12 cellular contexts compared by ENCODE assay signal in genomic region chr1:245380790-245381535, GRCh38.
A peak's percentile ranks its signal among the peaks of the same experiment; 100 is the strongest.
DNase-seq lines count a peak whose midpoint lies in the region; ATAC-seq, FAIRE-seq and TF ChIP-seq lines count a peak whose summit lies in the region.
"Had no signal": no experiment of that assay in that cellular context is flagged by ENCODE, and none has a peak within 500 bp of the region (broad histone marks: within the 10 kb centered on the region; RNA-seq: fewer than 3 reads in every experiment).

No MANE protein-coding gene starts in this region.

- no peak for FAIRE-seq in A549 (lab: Jason Lieb, UNC)

- 69% methylated on average over 11 of the region's 11 CpGs for WGBS in A549 (ENCODE audit: missing lambda C conversion rate)

- H3K4me2 ChIP-seq in A549: no peak overlapping the region

- no peaks in the 10 kb centered on the region for H3K9me3 Mint-ChIP-seq in naive thymus-derived CD4-positive, alpha-beta T cell

- ATAC-seq in A549 (peak in 1 of 2 experiments; percentile 50; a peak in 2 of 6 replicates), SK-N-SH treated with all-trans-retinoic acid at 6 μM for 48 hours (peak; percentile 23), HG02884 (IDR thresholded peaks at IDR 0.05; ENCODE audit: unreplicated experiment) (no peak), HG03460 (IDR thresholded peaks at IDR 0.05; ENCODE audit: unreplicated experiment) (no peak), HG02970 (IDR thresholded peaks at IDR 0.05; ENCODE audit: low FRiP score, unreplicated experiment) (no peak)
- ATAC-seq in naive thymus-derived CD4-positive, alpha-beta T cell: no peak

- no peaks in the 10 kb centered on the region for H3K9me3 ChIP-seq in A549
- no peaks in the 10 kb centered on the region for H3K9me3 ChIP-seq in naive thymus-derived CD4-positive, alpha-beta T cell (ENCODE audit: control insufficient read depth in 2 of 3, low read length in 3 of 3)
- H3K9me3 ChIP-seq: ovary had no signal

- in situ Hi-C loops in GM13977 (cut with MboI; ENCODE audit: low pct_unique_long_range_greater_than_20kb, low sequenced_read_pairs, unreplicated experiment): no loop called here

- POLR2A ChIA-PET in A549 (lab: Yijun Ruan, JAX): no interaction called here
- POLR2A ChIA-PET in naive thymus-derived CD4-positive, alpha-beta T cell (lab: Charles Lee): no interaction called here

- peaks cover 0 to 16% (median 8%) of the 10 kb centered on the region in 5 donors for H3K27me3 Mint-ChIP-seq in naive thymus-derived CD4-positive, alpha-beta T cell

- no peak for TF ChIP-seq EP300 in A549 (IDR thresholded peaks at IDR 0.05)

- H3K36me3 ChIP-seq in naive thymus-derived CD4-positive, alpha-beta T cell (ENCODE audit: control insufficient read depth in 2 of 3, insufficient read depth in 3 of 3, low read length in 3 of 3): no peaks in the 10 kb centered on the region
- H3K36me3 ChIP-seq: ovary had no signal

- H3K27ac ChIP-seq in A549: no peak overlapping the region
- no peak overlapping the region for H3K27ac ChIP-seq in naive thymus-derived CD4-positive, alpha-beta T cell (ENCODE audit: low read depth, low read length)
- H3K27ac ChIP-seq: ovary had no signal

- no peaks in the 10 kb centered on the region for H3K36me3 Mint-ChIP-seq in naive thymus-derived CD4-positive, alpha-beta T cell

- no peaks in the 10 kb centered on the region for H3K4me1 ChIP-seq in A549
- H3K4me1 ChIP-seq in naive thymus-derived CD4-positive, alpha-beta T cell (ENCODE audit: control insufficient read depth in 2 of 2, insufficient read depth in 2 of 2, low read length in 2 of 2): peaks cover 0 to 12% of the 10 kb centered on the region in 2 donors

- TF ChIP-seq CTCF in A549 (IDR thresholded peaks at IDR 0.05): peak; percentile 31
- TF ChIP-seq CTCF in GM13977 (IDR thresholded peaks at IDR 0.05; ENCODE audit: extremely low read depth, insufficient read depth, missing control alignments): peak; percentile 23

- H3K4me3 Mint-ChIP-seq in naive thymus-derived CD4-positive, alpha-beta T cell: no peak overlapping the region

- CTCF ChIA-PET in A549 (lab: Yijun Ruan, JAX): interaction anchor here (0.5 to 1.3 kb wide), 6 partner anchors 8 to 313 kb away, joined by 3 to 9 read pairs (median 4); no protein-coding TSS in a partner anchor
- CTCF ChIA-PET in naive thymus-derived CD4-positive, alpha-beta T cell (lab: Charles Lee): interaction anchor here (0.6 kb wide), 1 partner anchor 70 kb away, joined by 3 read pairs; no protein-coding TSS in a partner anchor

- no peaks in the 10 kb centered on the region for H3K27me3 ChIP-seq in naive thymus-derived CD4-positive, alpha-beta T cell (ENCODE audit: control insufficient read depth in 2 of 2, insufficient read depth in 2 of 2, low read length in 2 of 2)
- H3K27me3 ChIP-seq: ovary had no signal

- no peak overlapping the region for H3K4me3 ChIP-seq in A549
- no peak overlapping the region for H3K4me3 ChIP-seq in naive thymus-derived CD4-positive, alpha-beta T cell (ENCODE audit: low read length)
- H3K4me3 ChIP-seq: ovary had no signal

- TF ChIP-seq POLR2A in A549 (IDR thresholded peaks at IDR 0.05; ENCODE audit: low read length): no peak

- intact Hi-C loops in naive thymus-derived CD4-positive, alpha-beta T cell (cut with micrococcal nuclease): loop anchor here in 1 of 2 donors (2.0 kb wide), 1 partner anchor 224 kb away; no protein-coding TSS in a partner anchor

- peaks cover 5 to 25% (median 20%) of the 10 kb centered on the region in 7 donors for H3K4me1 Mint-ChIP-seq in naive thymus-derived CD4-positive, alpha-beta T cell

- H3K27ac Mint-ChIP-seq in naive thymus-derived CD4-positive, alpha-beta T cell: peak overlapping the region in 1 of 9 donors; percentile 20

- peak; percentile 18 to 40; a peak in 1 of 5 replicates for TF ChIP-seq RAD21 in A549 (conservative IDR thresholded peaks at IDR 0.05 in 1 of 2, IDR thresholded peaks at IDR 0.05 in 1 of 2)

- DNase-seq in A549 (ENCODE audit: low read depth in 1 of 2, low spot score in 1 of 2) (peak in 1 of 2 experiments; percentile 10), GM13977 (ENCODE audit: low spot score) (no peak), iPS-NIHi11 (ENCODE audit: low spot score) (peak; percentile 55)
- no peak for DNase-seq in naive thymus-derived CD4-positive, alpha-beta T cell
- DNase-seq: amniotic stem cell, KG1, ovary, RPMI8226 had no signal

TF ChIP-seq in A549, 52 proteins besides CTCF, POLR2A, EP300 and RAD21:
- TF ChIP-seq ZFP36 (IDR thresholded peaks at IDR 0.05; ENCODE audit: borderline replicate concordance, partially characterized antibody): no peak
- no peak for TF ChIP-seq SMC3 (IDR thresholded peaks at IDR 0.05)
- TF ChIP-seq HOXB5 (CRISPR knock-in tag; IDR thresholded peaks at IDR 0.05): no peak

TF ChIP-seq in SK-N-SH treated with all-trans-retinoic acid at 6 μM for 48 hours, 23 proteins besides CTCF, POLR2A, EP300 and RAD21:
- TF ChIP-seq, protein P1, sequence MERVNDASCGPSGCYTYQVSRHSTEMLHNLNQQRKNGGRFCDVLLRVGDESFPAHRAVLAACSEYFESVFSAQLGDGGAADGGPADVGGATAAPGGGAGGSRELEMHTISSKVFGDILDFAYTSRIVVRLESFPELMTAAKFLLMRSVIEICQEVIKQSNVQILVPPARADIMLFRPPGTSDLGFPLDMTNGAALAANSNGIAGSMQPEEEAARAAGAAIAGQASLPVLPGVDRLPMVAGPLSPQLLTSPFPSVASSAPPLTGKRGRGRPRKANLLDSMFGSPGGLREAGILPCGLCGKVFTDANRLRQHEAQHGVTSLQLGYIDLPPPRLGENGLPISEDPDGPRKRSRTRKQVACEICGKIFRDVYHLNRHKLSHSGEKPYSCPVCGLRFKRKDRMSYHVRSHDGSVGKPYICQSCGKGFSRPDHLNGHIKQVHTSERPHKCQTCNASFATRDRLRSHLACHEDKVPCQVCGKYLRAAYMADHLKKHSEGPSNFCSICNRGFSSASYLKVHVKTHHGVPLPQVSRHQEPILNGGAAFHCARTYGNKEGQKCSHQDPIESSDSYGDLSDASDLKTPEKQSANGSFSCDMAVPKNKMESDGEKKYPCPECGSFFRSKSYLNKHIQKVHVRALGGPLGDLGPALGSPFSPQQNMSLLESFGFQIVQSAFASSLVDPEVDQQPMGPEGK (CRISPR knock-in tag; IDR thresholded peaks at IDR 0.05; ENCODE audit: borderline replicate concordance): no peak
- TF ChIP-seq ESRRG (CRISPR knock-in tag; IDR thresholded peaks at IDR 0.05): no peak
- TF ChIP-seq ISL1 (CRISPR knock-in tag; IDR thresholded peaks at IDR 0.05): no peak
- no peak for TF ChIP-seq BACH2 (CRISPR knock-in tag; IDR thresholded peaks at IDR 0.05; ENCODE audit: borderline replicate concordance)
- no peak for TF ChIP-seq GLIS3 (CRISPR knock-in tag; IDR thresholded peaks at IDR 0.05)
- TF ChIP-seq, protein P2, sequence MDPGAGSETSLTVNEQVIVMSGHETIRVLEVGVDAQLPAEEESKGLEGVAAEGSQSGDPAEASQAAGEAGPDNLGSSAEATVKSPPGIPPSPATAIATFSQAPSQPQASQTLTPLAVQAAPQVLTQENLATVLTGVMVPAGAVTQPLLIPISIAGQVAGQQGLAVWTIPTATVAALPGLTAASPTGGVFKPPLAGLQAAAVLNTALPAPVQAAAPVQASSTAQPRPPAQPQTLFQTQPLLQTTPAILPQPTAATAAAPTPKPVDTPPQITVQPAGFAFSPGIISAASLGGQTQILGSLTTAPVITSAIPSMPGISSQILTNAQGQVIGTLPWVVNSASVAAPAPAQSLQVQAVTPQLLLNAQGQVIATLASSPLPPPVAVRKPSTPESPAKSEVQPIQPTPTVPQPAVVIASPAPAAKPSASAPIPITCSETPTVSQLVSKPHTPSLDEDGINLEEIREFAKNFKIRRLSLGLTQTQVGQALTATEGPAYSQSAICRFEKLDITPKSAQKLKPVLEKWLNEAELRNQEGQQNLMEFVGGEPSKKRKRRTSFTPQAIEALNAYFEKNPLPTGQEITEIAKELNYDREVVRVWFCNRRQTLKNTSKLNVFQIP (CRISPR knock-in tag; IDR thresholded peaks at IDR 0.05; ENCODE audit: borderline replicate concordance, low read depth): no peak
- no peak for TF ChIP-seq SNAI2 (CRISPR knock-in tag; IDR thresholded peaks at IDR 0.05)
- TF ChIP-seq ZFP3 (CRISPR knock-in tag; IDR thresholded peaks at IDR 0.05): no peak
- TF ChIP-seq, protein P3, sequence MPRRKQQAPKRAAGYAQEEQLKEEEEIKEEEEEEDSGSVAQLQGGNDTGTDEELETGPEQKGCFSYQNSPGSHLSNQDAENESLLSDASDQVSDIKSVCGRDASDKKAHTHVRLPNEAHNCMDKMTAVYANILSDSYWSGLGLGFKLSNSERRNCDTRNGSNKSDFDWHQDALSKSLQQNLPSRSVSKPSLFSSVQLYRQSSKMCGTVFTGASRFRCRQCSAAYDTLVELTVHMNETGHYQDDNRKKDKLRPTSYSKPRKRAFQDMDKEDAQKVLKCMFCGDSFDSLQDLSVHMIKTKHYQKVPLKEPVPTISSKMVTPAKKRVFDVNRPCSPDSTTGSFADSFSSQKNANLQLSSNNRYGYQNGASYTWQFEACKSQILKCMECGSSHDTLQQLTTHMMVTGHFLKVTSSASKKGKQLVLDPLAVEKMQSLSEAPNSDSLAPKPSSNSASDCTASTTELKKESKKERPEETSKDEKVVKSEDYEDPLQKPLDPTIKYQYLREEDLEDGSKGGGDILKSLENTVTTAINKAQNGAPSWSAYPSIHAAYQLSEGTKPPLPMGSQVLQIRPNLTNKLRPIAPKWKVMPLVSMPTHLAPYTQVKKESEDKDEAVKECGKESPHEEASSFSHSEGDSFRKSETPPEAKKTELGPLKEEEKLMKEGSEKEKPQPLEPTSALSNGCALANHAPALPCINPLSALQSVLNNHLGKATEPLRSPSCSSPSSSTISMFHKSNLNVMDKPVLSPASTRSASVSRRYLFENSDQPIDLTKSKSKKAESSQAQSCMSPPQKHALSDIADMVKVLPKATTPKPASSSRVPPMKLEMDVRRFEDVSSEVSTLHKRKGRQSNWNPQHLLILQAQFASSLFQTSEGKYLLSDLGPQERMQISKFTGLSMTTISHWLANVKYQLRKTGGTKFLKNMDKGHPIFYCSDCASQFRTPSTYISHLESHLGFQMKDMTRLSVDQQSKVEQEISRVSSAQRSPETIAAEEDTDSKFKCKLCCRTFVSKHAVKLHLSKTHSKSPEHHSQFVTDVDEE (CRISPR knock-in tag; IDR thresholded peaks at IDR 0.05): no peak
- TF ChIP-seq ZC3H10 (CRISPR knock-in tag; IDR thresholded peaks at IDR 0.05): no peak
